Comparison of ENCODE assay signal across 10 cellular contexts in genomic region chr11:73386026-73386425, GRCh38. TPM values are rescaled to one million over a fixed set of nuclear protein-coding genes. Genes with fewer than 3 reads are reported as not detected.
DNase-seq lines count a peak whose midpoint lies in the region; ATAC-seq, FAIRE-seq and TF ChIP-seq lines count a peak whose summit lies in the region.
"Had no signal": no experiment of that assay in that cellular context is flagged by ENCODE, and none has a peak within 500 bp of the region (broad histone marks: within the 10 kb centered on the region; RNA-seq: fewer than 3 reads in every experiment).

No MANE protein-coding gene starts in this region.

- no peaks in the 10 kb centered on the region for H3K27me3 Mint-ChIP-seq in central memory CD8-positive, alpha-beta T cell

- no peaks in the 10 kb centered on the region for H3K27me3 ChIP-seq in parathyroid adenoma (ENCODE audit: control insufficient read depth, insufficient read depth, low read length)
- no peaks in the 10 kb centered on the region for H3K27me3 ChIP-seq in ascending aorta
- H3K27me3 ChIP-seq: ovary, tibial artery had no signal

- peak overlapping the region; percentile 68 for H3K27ac Mint-ChIP-seq in central memory CD8-positive, alpha-beta T cell (ENCODE audit: low read depth)

- no peaks in the 10 kb centered on the region for H3K9me3 ChIP-seq in parathyroid adenoma (ENCODE audit: control insufficient read depth, low read length)
- H3K9me3 ChIP-seq in ascending aorta, result no peaks in the 10 kb centered on the region
- H3K9me3 ChIP-seq: ovary, tibial artery had no signal

- peak; percentile 57 for FAIRE-seq in GM12891 (lab: Jason Lieb, UNC)

- no peaks in the 10 kb centered on the region for H3K9me3 Mint-ChIP-seq in central memory CD8-positive, alpha-beta T cell

- H3K27ac ChIP-seq in parathyroid adenoma, result peak overlapping the region; percentile 15
- H3K27ac ChIP-seq in ascending aorta, result peak overlapping the region in 1 of 2 donors; percentile 49
- H3K27ac ChIP-seq: ovary, tibial artery had no signal

- no peak for TF ChIP-seq CTCF in parathyroid adenoma (IDR thresholded peaks at IDR 0.05)
- no peak for TF ChIP-seq CTCF in ascending aorta (IDR thresholded peaks at IDR 0.05)

- intact Hi-C loops in ascending aorta (cut with DNase I), result no loop called here

- no peak for TF ChIP-seq POLR2A in GM12891 (IDR thresholded peaks at IDR 0.05; ENCODE audit: low read depth, low read length)

- H3K4me2 ChIP-seq in parathyroid adenoma (ENCODE audit: low read length), result no peak overlapping the region

- no peak for ATAC-seq in central memory CD8-positive, alpha-beta T cell (replicated peaks; ENCODE audit: extremely low read depth, poor library complexity, severe bottlenecking)
- ATAC-seq in GM19328 (IDR thresholded peaks at IDR 0.05; ENCODE audit: unreplicated experiment) (no peak), HG03280 (IDR thresholded peaks at IDR 0.05; ENCODE audit: unreplicated experiment) (no peak)

- H3K4me3 ChIP-seq in parathyroid adenoma (ENCODE audit: low read depth, low read length), result no peak overlapping the region
- H3K4me3 ChIP-seq in ascending aorta, result no peak overlapping the region
- H3K4me3 ChIP-seq: ovary, tibial artery had no signal

- no peak overlapping the region for H3K9ac ChIP-seq in parathyroid adenoma

- H3K79me2 ChIP-seq in parathyroid adenoma, result no peaks in the 10 kb centered on the region

- peaks cover 43% of the 10 kb centered on the region for H3K36me3 Mint-ChIP-seq in central memory CD8-positive, alpha-beta T cell (ENCODE audit: insufficient read depth)

- H3K36me3 ChIP-seq in parathyroid adenoma (ENCODE audit: control insufficient read depth, insufficient read depth, low read length), result no peaks in the 10 kb centered on the region
- H3K36me3 ChIP-seq in ascending aorta, result no peaks in the 10 kb centered on the region
- H3K36me3 ChIP-seq: ovary, tibial artery had no signal

- H3K4me1 ChIP-seq in parathyroid adenoma (peaks cover 3% of the 10 kb centered on the region), ascending aorta (no peaks in the 10 kb centered on the region)

- H3K4me3 Mint-ChIP-seq in central memory CD8-positive, alpha-beta T cell, result no peak overlapping the region

- H2AFZ ChIP-seq in parathyroid adenoma, result no peak overlapping the region

- DNase-seq in GM12891 (ENCODE audit: insufficient read length, low spot score), result peak; percentile 64
- DNase-seq in MV-4-11 (lab: John Stamatoyannopoulos, UW), result peak; percentile 87
- no peak for DNase-seq in central memory CD8-positive, alpha-beta T cell (ENCODE audit: low spot score in 2 of 2)
- no peak for DNase-seq in NCI-H2171 (lab: John Stamatoyannopoulos, UW)
- no peak for DNase-seq in ascending aorta (ENCODE audit: low spot score in 2 of 2)
- DNase-seq: ovary had no signal

- H3K4me1 Mint-ChIP-seq in central memory CD8-positive, alpha-beta T cell, result peaks cover 73% of the 10 kb centered on the region

TF ChIP-seq in GM12891, 5 proteins besides CTCF, POLR2A, EP300 and RAD21:
- TF ChIP-seq PAX5 (IDR thresholded peaks at IDR 0.05; ENCODE audit: insufficient read depth, low read length, severe bottlenecking), result no peak
- no peak for TF ChIP-seq SPI1 (IDR thresholded peaks at IDR 0.05; ENCODE audit: low read depth, low read length)
- TF ChIP-seq POLR2AphosphoS5 (IDR thresholded peaks at IDR 0.05; ENCODE audit: low read depth, low read length), result no peak
- TF ChIP-seq TAF1 (IDR thresholded peaks at IDR 0.05; ENCODE audit: low read depth, low read length), result no peak
- no peak for TF ChIP-seq POU2F2 (IDR thresholded peaks at IDR 0.05; ENCODE audit: low read depth, low read length)
TF ChIP-seq in GM12891: peak in this region for 0.

RNA-seq across cellular contexts. Expression of gene RELT, which starts 9.8 kb away (rescaled TPM):
- polyA plus RNA-seq in GM12891 (2012; ENCODE audit: low read depth, missing spikeins), result 12.5 TPM
- total RNA-seq in ascending aorta, result 25.7 TPM

Comparison
In these comparisons a context has a peak if more than half of its experiments do, and no peak if none do; other contexts are left out.
1. DNase-seq: peak in GM12891 (single experiment) and MV-4-11 (single experiment); none in central memory CD8-positive, alpha-beta T cell (0 of 2), NCI-H2171 (single experiment) and ascending aorta (0 of 2).